ENCODE assay signal across 2 cellular contexts in the genomic region with DNA sequence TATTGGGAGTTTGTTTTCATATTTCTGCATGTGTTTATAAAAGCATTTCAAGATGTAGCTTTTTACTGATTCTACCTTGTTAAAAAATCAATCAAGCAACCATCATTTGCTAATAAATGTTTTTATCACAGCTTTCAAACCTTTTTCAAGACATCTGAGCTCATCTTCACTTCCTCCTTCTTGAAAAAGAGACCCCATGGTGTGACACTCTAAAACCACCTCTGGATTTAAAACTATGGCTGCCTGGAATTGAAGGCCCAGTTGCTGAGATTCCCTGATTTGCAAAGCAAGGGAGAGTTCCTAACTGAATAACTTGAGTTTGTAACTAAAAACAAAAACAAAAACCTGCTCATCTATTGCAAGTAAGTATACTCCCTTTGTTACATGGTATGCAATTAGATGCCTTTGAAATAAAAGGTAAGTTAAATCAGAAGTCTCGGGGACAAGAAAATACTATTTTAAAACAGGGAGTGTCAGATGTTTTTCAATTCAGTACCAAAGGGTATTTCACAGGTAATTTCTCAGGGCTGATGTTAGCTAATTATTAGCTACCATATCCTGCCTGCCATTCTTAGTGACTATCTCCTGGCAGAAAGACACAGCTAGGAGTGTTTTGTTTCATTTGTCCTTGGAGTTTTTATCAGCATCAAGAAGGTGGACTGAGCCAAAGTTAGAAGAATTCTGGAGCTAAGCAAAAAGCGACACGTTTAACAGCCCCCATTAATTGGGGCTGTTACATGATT.
TF ChIP-seq lines count a peak whose summit lies in the region.

No MANE protein-coding gene starts in this region.

TF ChIP-seq in GM12891, 5 proteins besides CTCF, POLR2A, EP300 and RAD21 (continued from another document):
- no peak for TF ChIP-seq PAX5 (IDR thresholded peaks at IDR 0.05; ENCODE audit: insufficient read depth, low read length, severe bottlenecking)
- peak; percentile 69 for TF ChIP-seq SPI1 (IDR thresholded peaks at IDR 0.05; ENCODE audit: low read depth, low read length)

TF ChIP-seq in SK-N-SH treated with all-trans-retinoic acid at 6 μM for 48 hours, 23 proteins besides CTCF, POLR2A, EP300 and RAD21 (continued from another document):
- TF ChIP-seq, protein P1, sequence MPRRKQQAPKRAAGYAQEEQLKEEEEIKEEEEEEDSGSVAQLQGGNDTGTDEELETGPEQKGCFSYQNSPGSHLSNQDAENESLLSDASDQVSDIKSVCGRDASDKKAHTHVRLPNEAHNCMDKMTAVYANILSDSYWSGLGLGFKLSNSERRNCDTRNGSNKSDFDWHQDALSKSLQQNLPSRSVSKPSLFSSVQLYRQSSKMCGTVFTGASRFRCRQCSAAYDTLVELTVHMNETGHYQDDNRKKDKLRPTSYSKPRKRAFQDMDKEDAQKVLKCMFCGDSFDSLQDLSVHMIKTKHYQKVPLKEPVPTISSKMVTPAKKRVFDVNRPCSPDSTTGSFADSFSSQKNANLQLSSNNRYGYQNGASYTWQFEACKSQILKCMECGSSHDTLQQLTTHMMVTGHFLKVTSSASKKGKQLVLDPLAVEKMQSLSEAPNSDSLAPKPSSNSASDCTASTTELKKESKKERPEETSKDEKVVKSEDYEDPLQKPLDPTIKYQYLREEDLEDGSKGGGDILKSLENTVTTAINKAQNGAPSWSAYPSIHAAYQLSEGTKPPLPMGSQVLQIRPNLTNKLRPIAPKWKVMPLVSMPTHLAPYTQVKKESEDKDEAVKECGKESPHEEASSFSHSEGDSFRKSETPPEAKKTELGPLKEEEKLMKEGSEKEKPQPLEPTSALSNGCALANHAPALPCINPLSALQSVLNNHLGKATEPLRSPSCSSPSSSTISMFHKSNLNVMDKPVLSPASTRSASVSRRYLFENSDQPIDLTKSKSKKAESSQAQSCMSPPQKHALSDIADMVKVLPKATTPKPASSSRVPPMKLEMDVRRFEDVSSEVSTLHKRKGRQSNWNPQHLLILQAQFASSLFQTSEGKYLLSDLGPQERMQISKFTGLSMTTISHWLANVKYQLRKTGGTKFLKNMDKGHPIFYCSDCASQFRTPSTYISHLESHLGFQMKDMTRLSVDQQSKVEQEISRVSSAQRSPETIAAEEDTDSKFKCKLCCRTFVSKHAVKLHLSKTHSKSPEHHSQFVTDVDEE (CRISPR knock-in tag; IDR thresholded peaks at IDR 0.05): no peak
- TF ChIP-seq ISL1 (CRISPR knock-in tag; IDR thresholded peaks at IDR 0.05): no peak
- TF ChIP-seq PPARA (CRISPR knock-in tag; IDR thresholded peaks at IDR 0.05; ENCODE audit: borderline replicate concordance): no peak
- no peak for TF ChIP-seq BACH2 (CRISPR knock-in tag; IDR thresholded peaks at IDR 0.05; ENCODE audit: borderline replicate concordance)
- no peak for TF ChIP-seq ZNF565 (CRISPR knock-in tag; conservative IDR thresholded peaks at IDR 0.05; ENCODE audit: low read depth)
- TF ChIP-seq ZC3H10 (CRISPR knock-in tag; IDR thresholded peaks at IDR 0.05): no peak
- TF ChIP-seq ESRRG (CRISPR knock-in tag; IDR thresholded peaks at IDR 0.05): no peak
- TF ChIP-seq RARB (CRISPR knock-in tag; IDR thresholded peaks at IDR 0.05): no peak
- no peak for TF ChIP-seq ARNTL (CRISPR knock-in tag; IDR thresholded peaks at IDR 0.05; ENCODE audit: borderline replicate concordance, low read depth)
- no peak for TF ChIP-seq SNAI2 (CRISPR knock-in tag; IDR thresholded peaks at IDR 0.05)
- TF ChIP-seq, protein P2, sequence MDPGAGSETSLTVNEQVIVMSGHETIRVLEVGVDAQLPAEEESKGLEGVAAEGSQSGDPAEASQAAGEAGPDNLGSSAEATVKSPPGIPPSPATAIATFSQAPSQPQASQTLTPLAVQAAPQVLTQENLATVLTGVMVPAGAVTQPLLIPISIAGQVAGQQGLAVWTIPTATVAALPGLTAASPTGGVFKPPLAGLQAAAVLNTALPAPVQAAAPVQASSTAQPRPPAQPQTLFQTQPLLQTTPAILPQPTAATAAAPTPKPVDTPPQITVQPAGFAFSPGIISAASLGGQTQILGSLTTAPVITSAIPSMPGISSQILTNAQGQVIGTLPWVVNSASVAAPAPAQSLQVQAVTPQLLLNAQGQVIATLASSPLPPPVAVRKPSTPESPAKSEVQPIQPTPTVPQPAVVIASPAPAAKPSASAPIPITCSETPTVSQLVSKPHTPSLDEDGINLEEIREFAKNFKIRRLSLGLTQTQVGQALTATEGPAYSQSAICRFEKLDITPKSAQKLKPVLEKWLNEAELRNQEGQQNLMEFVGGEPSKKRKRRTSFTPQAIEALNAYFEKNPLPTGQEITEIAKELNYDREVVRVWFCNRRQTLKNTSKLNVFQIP (CRISPR knock-in tag; IDR thresholded peaks at IDR 0.05; ENCODE audit: borderline replicate concordance, low read depth): no peak
- no peak for TF ChIP-seq CSDC2 (CRISPR knock-in tag; IDR thresholded peaks at IDR 0.05)
